2 cellular contexts compared by ENCODE assay signal in genomic region chr13:103004790-103005307, GRCh38.
TF ChIP-seq lines count a peak whose summit lies in the region.

No MANE protein-coding gene starts in this region.

TF ChIP-seq in SK-N-SH treated with all-trans-retinoic acid at 6 μM for 48 hours, 23 proteins besides CTCF, POLR2A, EP300 and RAD21 (continued from another document):
- TF ChIP-seq, protein P1, sequence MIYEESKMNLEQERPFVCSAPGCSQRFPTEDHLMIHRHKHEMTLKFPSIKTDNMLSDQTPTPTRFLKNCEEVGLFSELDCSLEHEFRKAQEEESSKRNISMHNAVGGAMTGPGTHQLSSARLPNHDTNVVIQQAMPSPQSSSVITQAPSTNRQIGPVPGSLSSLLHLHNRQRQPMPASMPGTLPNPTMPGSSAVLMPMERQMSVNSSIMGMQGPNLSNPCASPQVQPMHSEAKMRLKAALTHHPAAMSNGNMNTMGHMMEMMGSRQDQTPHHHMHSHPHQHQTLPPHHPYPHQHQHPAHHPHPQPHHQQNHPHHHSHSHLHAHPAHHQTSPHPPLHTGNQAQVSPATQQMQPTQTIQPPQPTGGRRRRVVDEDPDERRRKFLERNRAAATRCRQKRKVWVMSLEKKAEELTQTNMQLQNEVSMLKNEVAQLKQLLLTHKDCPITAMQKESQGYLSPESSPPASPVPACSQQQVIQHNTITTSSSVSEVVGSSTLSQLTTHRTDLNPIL (CRISPR knock-in tag; IDR thresholded peaks at IDR 0.05; ENCODE audit: low read depth) = 0 out of 2 replicates have a peak, but pooled peaks have one; percentile 20
- TF ChIP-seq OSR1 (CRISPR knock-in tag; IDR thresholded peaks at IDR 0.05) (no peak), ARNTL (CRISPR knock-in tag; IDR thresholded peaks at IDR 0.05; ENCODE audit: borderline replicate concordance, low read depth) (no peak), CSDC2 (CRISPR knock-in tag; IDR thresholded peaks at IDR 0.05) (peak; percentile 71; the same call in 1 of the 2 replicates), ISL1 (CRISPR knock-in tag; IDR thresholded peaks at IDR 0.05) (peak; percentile 91)
- TF ChIP-seq, protein P2, sequence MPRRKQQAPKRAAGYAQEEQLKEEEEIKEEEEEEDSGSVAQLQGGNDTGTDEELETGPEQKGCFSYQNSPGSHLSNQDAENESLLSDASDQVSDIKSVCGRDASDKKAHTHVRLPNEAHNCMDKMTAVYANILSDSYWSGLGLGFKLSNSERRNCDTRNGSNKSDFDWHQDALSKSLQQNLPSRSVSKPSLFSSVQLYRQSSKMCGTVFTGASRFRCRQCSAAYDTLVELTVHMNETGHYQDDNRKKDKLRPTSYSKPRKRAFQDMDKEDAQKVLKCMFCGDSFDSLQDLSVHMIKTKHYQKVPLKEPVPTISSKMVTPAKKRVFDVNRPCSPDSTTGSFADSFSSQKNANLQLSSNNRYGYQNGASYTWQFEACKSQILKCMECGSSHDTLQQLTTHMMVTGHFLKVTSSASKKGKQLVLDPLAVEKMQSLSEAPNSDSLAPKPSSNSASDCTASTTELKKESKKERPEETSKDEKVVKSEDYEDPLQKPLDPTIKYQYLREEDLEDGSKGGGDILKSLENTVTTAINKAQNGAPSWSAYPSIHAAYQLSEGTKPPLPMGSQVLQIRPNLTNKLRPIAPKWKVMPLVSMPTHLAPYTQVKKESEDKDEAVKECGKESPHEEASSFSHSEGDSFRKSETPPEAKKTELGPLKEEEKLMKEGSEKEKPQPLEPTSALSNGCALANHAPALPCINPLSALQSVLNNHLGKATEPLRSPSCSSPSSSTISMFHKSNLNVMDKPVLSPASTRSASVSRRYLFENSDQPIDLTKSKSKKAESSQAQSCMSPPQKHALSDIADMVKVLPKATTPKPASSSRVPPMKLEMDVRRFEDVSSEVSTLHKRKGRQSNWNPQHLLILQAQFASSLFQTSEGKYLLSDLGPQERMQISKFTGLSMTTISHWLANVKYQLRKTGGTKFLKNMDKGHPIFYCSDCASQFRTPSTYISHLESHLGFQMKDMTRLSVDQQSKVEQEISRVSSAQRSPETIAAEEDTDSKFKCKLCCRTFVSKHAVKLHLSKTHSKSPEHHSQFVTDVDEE (CRISPR knock-in tag; IDR thresholded peaks at IDR 0.05) = peak; percentile 60; the same call in 1 of the 2 replicates

TF ChIP-seq in SK-N-SH, 30 proteins besides CTCF, POLR2A, EP300 and RAD21 (continued from another document):
- TF ChIP-seq ZBTB33 (IDR thresholded peaks at IDR 0.05; ENCODE audit: borderline replicate concordance, low read depth) (no peak), SIN3A (IDR thresholded peaks at IDR 0.05; ENCODE audit: borderline replicate concordance, low read depth, low read length) (no peak), FOSL2 (IDR thresholded peaks at IDR 0.05; ENCODE audit: borderline replicate concordance, low read depth) (no peak), ELF1 (IDR thresholded peaks at IDR 0.05) (no peak), FOXJ3 (CRISPR knock-in tag; IDR thresholded peaks at IDR 0.05) (no peak), GATA2 (CRISPR knock-in tag; IDR thresholded peaks at IDR 0.05) (no peak), YY1 (IDR thresholded peaks at IDR 0.05; ENCODE audit: low read depth) (no peak), CHD2 (IDR thresholded peaks at IDR 0.05; ENCODE audit: low read length, partially characterized antibody) (no peak), GABPA (IDR thresholded peaks at IDR 0.05; ENCODE audit: low read depth) (no peak), POLR2AphosphoS5 (IDR thresholded peaks at IDR 0.05; ENCODE audit: low read depth, low read length) (no peak), SMC3 (IDR thresholded peaks at IDR 0.05; ENCODE audit: low read depth, low read length) (no peak), REST (IDR thresholded peaks at IDR 0.05; ENCODE audit: low read depth, low read length) (no peak)
- TF ChIP-seq, protein P3, sequence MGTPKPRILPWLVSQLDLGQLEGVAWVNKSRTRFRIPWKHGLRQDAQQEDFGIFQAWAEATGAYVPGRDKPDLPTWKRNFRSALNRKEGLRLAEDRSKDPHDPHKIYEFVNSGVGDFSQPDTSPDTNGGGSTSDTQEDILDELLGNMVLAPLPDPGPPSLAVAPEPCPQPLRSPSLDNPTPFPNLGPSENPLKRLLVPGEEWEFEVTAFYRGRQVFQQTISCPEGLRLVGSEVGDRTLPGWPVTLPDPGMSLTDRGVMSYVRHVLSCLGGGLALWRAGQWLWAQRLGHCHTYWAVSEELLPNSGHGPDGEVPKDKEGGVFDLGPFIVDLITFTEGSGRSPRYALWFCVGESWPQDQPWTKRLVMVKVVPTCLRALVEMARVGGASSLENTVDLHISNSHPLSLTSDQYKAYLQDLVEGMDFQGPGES (IDR thresholded peaks at IDR 0.05; ENCODE audit: low read depth, low read length) = no peak
TF ChIP-seq in SK-N-SH: peak in this region for 0.
